26 cellular contexts compared by ENCODE assay signal in the genomic region with DNA sequence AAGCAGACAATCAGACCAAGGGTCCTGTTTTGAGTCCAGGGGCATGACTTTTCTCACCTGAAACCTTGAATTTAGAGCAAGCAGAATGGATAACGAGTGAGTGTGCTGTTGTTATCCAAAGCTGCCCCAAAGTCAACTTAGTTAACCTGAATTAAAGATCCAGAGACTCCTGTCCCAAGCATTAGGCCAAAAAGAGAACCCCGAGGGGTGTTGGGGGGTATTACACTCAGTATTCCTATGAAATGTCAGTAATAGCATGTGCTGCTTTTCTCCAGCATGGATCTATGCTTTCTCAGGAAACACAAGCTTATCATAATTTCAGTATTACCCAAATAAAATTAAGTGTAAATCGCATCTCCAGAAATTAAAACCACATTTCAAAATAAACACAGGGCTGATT. TPM values are rescaled to one million over a fixed set of nuclear protein-coding genes. Genes with fewer than 3 reads are reported as not detected.
"Had no signal": no experiment of that assay in that cellular context is flagged by ENCODE, and none has a peak within 500 bp of the region (broad histone marks: within the 10 kb centered on the region; RNA-seq: fewer than 3 reads in every experiment).

No MANE protein-coding gene starts in this region.

- H3K27me3 Mint-ChIP-seq: activated naive CD4-positive, alpha-beta T cell treated with anti-CD3 and anti-CD28 coated beads, Interleukin-2, amount 10 ng/mL, durations not matched to agents 7 days and 5 days; progenitor cell of endocrine pancreas had no signal

- H3K9me3 ChIP-seq: left lung, spleen, upper lobe of left lung had no signal

- H2AFZ ChIP-seq: hepatocyte had no signal

- ATAC-seq: activated T-cell treated with anti-CD3 and anti-CD28 coated beads, Interleukin-2, amount 50 U/mL, for 72 hours; left lung; natural killer cell; stimulated activated naive CD8-positive, alpha-beta T cell treated with anti-CD3 and anti-CD28 coated beads, Interleukin-15, Interleukin-2, amounts not matched to agents 100 U/mL and 50 U/mL, for 24 hours had no signal

- H3K4me3 Mint-ChIP-seq: activated naive CD4-positive, alpha-beta T cell treated with anti-CD3 and anti-CD28 coated beads, Interleukin-2, amount 10 ng/mL, durations not matched to agents 7 days and 5 days; activated T-cell treated with anti-CD3 and anti-CD28 coated beads, Interleukin-2, amount 50 U/mL, for 72 hours; immature natural killer cell; mesothelial cell of epicardium; natural killer cell; T-helper 1 cell treated with Interleukin-12 subunit alpha and Interleukin-12 subunit beta and Interleukin-4 antibody, amounts not matched to agents 30 μg/mL and 1 μg/mL, for 36 hours had no signal

- H3K27ac ChIP-seq: brain microvascular endothelial cell, hepatocyte, left lung, spleen, upper lobe of left lung had no signal

- H3K27ac Mint-ChIP-seq: activated naive CD4-positive, alpha-beta T cell treated with anti-CD3 and anti-CD28 coated beads, Interleukin-2, amount 10 ng/mL, durations not matched to agents 7 days and 5 days; T-helper 1 cell treated with Interleukin-12 subunit alpha and Interleukin-12 subunit beta and Interleukin-4 antibody, amounts not matched to agents 30 μg/mL and 1 μg/mL, for 36 hours had no signal

- H3K4me1 Mint-ChIP-seq: activated naive CD4-positive, alpha-beta T cell treated with anti-CD3 and anti-CD28 coated beads, Interleukin-2, amount 10 ng/mL, durations not matched to agents 7 days and 5 days; immature natural killer cell; mesothelial cell of epicardium had no signal

- H3K4me3 ChIP-seq: hepatocyte, left lung, lung, spleen, upper lobe of left lung had no signal

- H3K9me3 Mint-ChIP-seq: activated naive CD4-positive, alpha-beta T cell treated with anti-CD3 and anti-CD28 coated beads, Interleukin-2, amount 10 ng/mL, durations not matched to agents 7 days and 5 days; activated T-cell treated with anti-CD3 and anti-CD28 coated beads, Interleukin-2, amount 50 U/mL, for 72 hours; immature natural killer cell; mesothelial cell of epicardium; natural killer cell; T-helper 1 cell treated with Interleukin-12 subunit alpha and Interleukin-12 subunit beta and Interleukin-4 antibody, amounts not matched to agents 30 μg/mL and 1 μg/mL, for 36 hours had no signal

- H3K4me2 ChIP-seq: hepatocyte had no signal

- H3K27me3 ChIP-seq: brain microvascular endothelial cell, hepatocyte, left lung, spleen, upper lobe of left lung had no signal

- DNase-seq: activated CD4-positive, alpha-beta T cell treated with anti-CD3 and anti-CD28 coated beads for 48 hours; activated CD4-positive, CD25-positive, alpha-beta regulatory T cell; activated CD8-positive, alpha-beta memory T cell treated with anti-CD3 and anti-CD28 coated beads, Interleukin-2, amount 50 U/mL, for 48 hours; activated effector memory CD4-positive, alpha-beta T cell treated with Interleukin-2 at 50 U/mL for 16 hours; activated naive CD4-positive, alpha-beta T cell treated with anti-CD3 and anti-CD28 coated beads, Interleukin-2, amount 10 ng/mL, durations not matched to agents 7 days and 5 days; activated T-cell treated with anti-CD3 and anti-CD28 coated beads, Interleukin-2, amount 50 U/mL, for 72 hours; aorta; brain microvascular endothelial cell; central memory CD4-positive, alpha-beta T cell; dermis blood vessel endothelial cell; effector CD8-positive, alpha-beta T cell; foreskin melanocyte; immature natural killer cell; kidney glomerular epithelial cell; left lung; natural killer cell; spleen; stimulated activated CD4-positive, alpha-beta T cell treated with anti-CD3 and anti-CD28 coated beads, Interleukin-4, amount 100 ng/mL, for 1 hour; stimulated activated naive CD8-positive, alpha-beta T cell treated with anti-CD3 and anti-CD28 coated beads, Interleukin-15, Interleukin-2, amounts not matched to agents 100 U/mL and 50 U/mL, for 24 hours; T1000; upper lobe of left lung had no signal

- H3K4me1 ChIP-seq: left lung, spleen, upper lobe of left lung had no signal

RNA-seq across cellular contexts. Expression of a gene that starts 24.6 kb away (rescaled TPM):
- polyA plus RNA-seq: immature natural killer cell had no signal
